In genomic region chr4:143133966-143134365, GRCh38 we compare ENCODE assay signal across 26 cellular contexts.
"Had no signal": no experiment of that assay in that cellular context is flagged by ENCODE, and none has a peak within 500 bp of the region (broad histone marks: within the 10 kb centered on the region; RNA-seq: fewer than 3 reads in every experiment).

No MANE protein-coding gene starts in this region.

- H3K4me1 ChIP-seq: adrenal gland, body of pancreas, esophagus squamous epithelium had no signal

- H3K27me3 ChIP-seq: adrenal gland, body of pancreas, esophagus squamous epithelium had no signal

- H3K27ac ChIP-seq: adrenal gland, body of pancreas, epithelial cell of prostate, esophagus squamous epithelium had no signal

- H3K9me3 ChIP-seq: adrenal gland, body of pancreas, esophagus squamous epithelium had no signal

- H3K36me3 ChIP-seq: adrenal gland, esophagus squamous epithelium had no signal

- H3K4me3 ChIP-seq: adrenal gland, body of pancreas, esophagus squamous epithelium had no signal

- ATAC-seq: activated CD4-positive, alpha-beta T cell treated with anti-CD3 and anti-CD28 coated beads for 36 hours; activated CD8-positive, alpha-beta memory T cell treated with anti-CD3 and anti-CD28 coated beads, Interleukin-2, amount 10 ng/mL, durations not matched to agents 7 days and 5 days; activated CD8-positive, alpha-beta T cell treated with anti-CD3 and anti-CD28 coated beads, Interleukin-2, amount 10 ng/mL, durations not matched to agents 7 days and 5 days; activated naive CD8-positive, alpha-beta T cell treated with anti-CD3 and anti-CD28 coated beads, Interleukin-2, amount 50 U/mL, for 24 hours; body of pancreas; T-helper 17 cell had no signal

- DNase-seq: activated CD4-positive, alpha-beta memory T cell treated with anti-CD3 and anti-CD28 coated beads for 36 hours; activated CD4-positive, alpha-beta T cell treated with anti-CD3 and anti-CD28 coated beads for 36 hours; activated CD4-positive, alpha-beta T cell treated with anti-CD3 and anti-CD28 coated beads, Interleukin-2, amount 10 ng/mL, durations not matched to agents 24 days and 14 days; activated CD4-positive, CD25-positive, alpha-beta regulatory T cell; activated CD4-positive, CD25-positive, alpha-beta regulatory T cell treated with anti-CD3 and anti-CD28 coated beads, Interleukin-2, amount 50 U/mL, for 72 hours; activated CD8-positive, alpha-beta memory T cell treated with anti-CD3 and anti-CD28 coated beads, Interleukin-2, amount 10 ng/mL, durations not matched to agents 7 days and 5 days; activated CD8-positive, alpha-beta memory T cell treated with anti-CD3 and anti-CD28 coated beads, Interleukin-2, amount 50 U/mL, for 4 hours; activated CD8-positive, alpha-beta T cell treated with anti-CD3 and anti-CD28 coated beads, Interleukin-2, amount 10 ng/mL, durations not matched to agents 7 days and 5 days; activated effector memory CD4-positive, alpha-beta T cell treated with anti-CD3 and anti-CD28 coated beads, Interleukin-2, amount 50 U/mL, for 16 hours; activated naive CD4-positive, alpha-beta T cell treated with anti-CD3 and anti-CD28 coated beads for 36 hours; activated naive CD8-positive, alpha-beta T cell treated with anti-CD3 and anti-CD28 coated beads for 36 hours; activated naive CD8-positive, alpha-beta T cell treated with anti-CD3 and anti-CD28 coated beads, Interleukin-2, amount 50 U/mL, for 24 hours; activated T-cell treated with anti-CD3 and anti-CD28 coated beads, Interleukin-2, amount 50 U/mL, for 1 hour; activated T-cell treated with anti-CD3 and anti-CD28 coated beads, Interleukin-2, amount 50 U/mL, for 48 hours; adrenal gland; amygdala; aorta; body of pancreas; caudate nucleus; effector CD8-positive, alpha-beta T cell; esophagus squamous epithelium; head of caudate nucleus; T-helper 1 cell; T-helper 17 cell; T1000 had no signal
